ENCODE assay signal across 9 cellular contexts in genomic region chr14:73014105-73014504, GRCh38. TPM values are rescaled to one million over a fixed set of nuclear protein-coding genes. Genes with fewer than 3 reads are reported as not detected.
A peak's percentile ranks its signal among the peaks of the same experiment; 100 is the strongest.
DNase-seq lines count a peak whose midpoint lies in the region; ATAC-seq and TF ChIP-seq lines count a peak whose summit lies in the region.
"Had no signal": no experiment of that assay in that cellular context is flagged by ENCODE, and none has a peak within 500 bp of the region (broad histone marks: within the 10 kb centered on the region; RNA-seq: fewer than 3 reads in every experiment).

No MANE protein-coding gene starts in this region.

- H3K27ac ChIP-seq in naive thymus-derived CD4-positive, alpha-beta T cell (ENCODE audit: low read depth, low read length) = no peak overlapping the region

- H3K36me3 Mint-ChIP-seq in naive thymus-derived CD4-positive, alpha-beta T cell = peaks cover 7 to 69% (median 48%) of the 10 kb centered on the region in 5 donors
- peaks cover 7% of the 10 kb centered on the region; the same call in 1 of the 2 replicates for H3K36me3 Mint-ChIP-seq in WTC11

- POLR2A ChIA-PET in naive thymus-derived CD4-positive, alpha-beta T cell (lab: Charles Lee) = interaction anchor here (0.9 kb wide), 1 partner anchor 9 kb away, joined by 3 read pairs; no protein-coding TSS in a partner anchor
- POLR2A ChIA-PET in WTC11 (lab: Charles Lee) = no interaction called here

- peaks cover 13 to 59% (median 42%) of the 10 kb centered on the region in 7 donors for H3K4me1 Mint-ChIP-seq in naive thymus-derived CD4-positive, alpha-beta T cell
- no peaks in the 10 kb centered on the region for H3K4me1 Mint-ChIP-seq in WTC11

- ATAC-seq in GM18511 (IDR thresholded peaks at IDR 0.05; ENCODE audit: unreplicated experiment) (peak; percentile 82), GM21786 (IDR thresholded peaks at IDR 0.05; ENCODE audit: unreplicated experiment) (peak; percentile 95), WTC11 (no peak)
- no peak for ATAC-seq in naive thymus-derived CD4-positive, alpha-beta T cell

- peaks cover 0 to 16% (median 0%) of the 10 kb centered on the region in 3 experiments for H3K36me3 ChIP-seq in naive thymus-derived CD4-positive, alpha-beta T cell (ENCODE audit: control insufficient read depth in 2 of 3, insufficient read depth in 3 of 3, low read length in 3 of 3)

- no peaks in the 10 kb centered on the region for H3K4me1 ChIP-seq in naive thymus-derived CD4-positive, alpha-beta T cell (ENCODE audit: control insufficient read depth in 2 of 2, insufficient read depth in 2 of 2, low read length in 2 of 2)

- no peak overlapping the region for H3K4me3 ChIP-seq in naive thymus-derived CD4-positive, alpha-beta T cell (ENCODE audit: low read length)

- CTCF ChIA-PET in naive thymus-derived CD4-positive, alpha-beta T cell (lab: Charles Lee) = no interaction called here
- CTCF ChIA-PET in WTC11 (lab: Charles Lee) = no interaction called here

- H3K9me3 ChIP-seq in naive thymus-derived CD4-positive, alpha-beta T cell (ENCODE audit: control insufficient read depth in 2 of 3, low read length in 3 of 3) = no peaks in the 10 kb centered on the region

- H3K27me3 Mint-ChIP-seq in naive thymus-derived CD4-positive, alpha-beta T cell = no peaks in the 10 kb centered on the region
- no peaks in the 10 kb centered on the region for H3K27me3 Mint-ChIP-seq in WTC11 (ENCODE audit: low read depth)

- TF ChIP-seq CTCF in WTC11 (IDR thresholded peaks at IDR 0.05) = no peak

- no peaks in the 10 kb centered on the region for H3K9me3 Mint-ChIP-seq in naive thymus-derived CD4-positive, alpha-beta T cell
- no peaks in the 10 kb centered on the region for H3K9me3 Mint-ChIP-seq in WTC11

- no peak for TF ChIP-seq POLR2A in erythroblast (IDR thresholded peaks at IDR 0.05; ENCODE audit: low read length)

- H3K27ac Mint-ChIP-seq in naive thymus-derived CD4-positive, alpha-beta T cell = peak overlapping the region in 1 of 9 donors; percentile 21
- no peak overlapping the region for H3K27ac Mint-ChIP-seq in WTC11

- peak overlapping the region in 1 of 10 donors; percentile 12 for H3K4me3 Mint-ChIP-seq in naive thymus-derived CD4-positive, alpha-beta T cell
- no peak overlapping the region for H3K4me3 Mint-ChIP-seq in WTC11

- intact Hi-C loops in naive thymus-derived CD4-positive, alpha-beta T cell (cut with micrococcal nuclease) = no loop called here

- no peaks in the 10 kb centered on the region for H3K27me3 ChIP-seq in naive thymus-derived CD4-positive, alpha-beta T cell (ENCODE audit: control insufficient read depth in 2 of 2, insufficient read depth in 2 of 2, low read length in 2 of 2)

- DNase-seq in RPMI7951 (ENCODE audit: low read depth) (peak; percentile 51), medulla oblongata (ENCODE audit: extremely low spot score) (peak; percentile 38), erythroblast (lab: John Stamatoyannopoulos, UW) (no peak), WTC11 (ENCODE audit: low spot score) (no peak)
- no peak for DNase-seq in naive thymus-derived CD4-positive, alpha-beta T cell
- no peak for DNase-seq in activated effector memory CD4-positive, alpha-beta T cell treated with Interleukin-2 at 50 U/mL for 16 hours
- DNase-seq: DND-41 had no signal

TF ChIP-seq in WTC11, 78 proteins besides CTCF, POLR2A, EP300 and RAD21 (continues in another document):
- no peak for TF ChIP-seq ZNF425 (CRISPR knock-in tag; conservative IDR thresholded peaks at IDR 0.05)
- no peak for TF ChIP-seq ATF3 (CRISPR knock-in tag; conservative IDR thresholded peaks at IDR 0.05)
- no peak for TF ChIP-seq ZBTB21 (CRISPR knock-in tag; IDR thresholded peaks at IDR 0.05; ENCODE audit: borderline replicate concordance)
- no peak for TF ChIP-seq NFYB (CRISPR knock-in tag; conservative IDR thresholded peaks at IDR 0.05; ENCODE audit: low read depth)
- TF ChIP-seq ZSCAN18 (CRISPR knock-in tag; IDR thresholded peaks at IDR 0.05) = no peak
- TF ChIP-seq MLX (CRISPR knock-in tag; IDR thresholded peaks at IDR 0.05) = no peak
- no peak for TF ChIP-seq IRF2 (CRISPR knock-in tag; IDR thresholded peaks at IDR 0.05; ENCODE audit: borderline replicate concordance, low read depth)
- no peak for TF ChIP-seq TP53 (CRISPR knock-in tag; IDR thresholded peaks at IDR 0.05)
- TF ChIP-seq IRF1 (CRISPR knock-in tag; IDR thresholded peaks at IDR 0.05) = no peak
- no peak for TF ChIP-seq ZNF232 (CRISPR knock-in tag; IDR thresholded peaks at IDR 0.05)
- TF ChIP-seq JAZF1 (CRISPR knock-in tag; IDR thresholded peaks at IDR 0.05) = no peak
- TF ChIP-seq AR (CRISPR knock-in tag; IDR thresholded peaks at IDR 0.05) = no peak

RNA-seq across cellular contexts. Expression of gene ZFYVE1, which starts 12.8 kb away (rescaled TPM):
- total RNA-seq in RPMI7951 (2014; rRNA removed; shearing (Covaris generic)) = 7.3 and 8.1 TPM in 2 replicates
- 10 to 100 TPM; 15.3 to 24.8 (median 19.1) TPM for total RNA-seq in naive thymus-derived CD4-positive, alpha-beta T cell
- 1 to 10 TPM; 6.1 to 6.4 TPM for polyA plus RNA-seq in naive thymus-derived CD4-positive, alpha-beta T cell
- total RNA-seq in WTC11 (2021) = 10.8 to 12.8 TPM (median 12.2 TPM) in 3 replicates

RNA-seq across cellular contexts. Expression of gene RBM25, which starts 44.2 kb away (rescaled TPM):
- 13.6 and 22.9 TPM in 2 replicates for total RNA-seq in RPMI7951 (2014; rRNA removed; shearing (Covaris generic))
- total RNA-seq in naive thymus-derived CD4-positive, alpha-beta T cell = 100 to 1,000 TPM; 111 to 168 (median 146) TPM
- 10 to 100 TPM; 43.0 to 76.6 TPM for polyA plus RNA-seq in naive thymus-derived CD4-positive, alpha-beta T cell
- 142 to 147 TPM (median 145 TPM) in 3 replicates for total RNA-seq in WTC11 (2021)

Comparison
In these comparisons a context has a peak if more than half of its experiments do, and no peak if none do; other contexts are left out.
1. ATAC-seq: peak in GM18511 (single experiment) and GM21786 (single experiment); none in naive thymus-derived CD4-positive, alpha-beta T cell (single experiment) and WTC11 (single experiment).
2. DNase-seq: peak in RPMI7951 (single experiment) and medulla oblongata (single experiment); none in naive thymus-derived CD4-positive, alpha-beta T cell (0 of 9), erythroblast (0 of 2), activated effector memory CD4-positive, alpha-beta T cell treated with Interleukin-2 at 50 U/mL for 16 hours (single experiment) and WTC11 (single experiment).